ENCODE assay signal across 22 cellular contexts in the genomic region with DNA sequence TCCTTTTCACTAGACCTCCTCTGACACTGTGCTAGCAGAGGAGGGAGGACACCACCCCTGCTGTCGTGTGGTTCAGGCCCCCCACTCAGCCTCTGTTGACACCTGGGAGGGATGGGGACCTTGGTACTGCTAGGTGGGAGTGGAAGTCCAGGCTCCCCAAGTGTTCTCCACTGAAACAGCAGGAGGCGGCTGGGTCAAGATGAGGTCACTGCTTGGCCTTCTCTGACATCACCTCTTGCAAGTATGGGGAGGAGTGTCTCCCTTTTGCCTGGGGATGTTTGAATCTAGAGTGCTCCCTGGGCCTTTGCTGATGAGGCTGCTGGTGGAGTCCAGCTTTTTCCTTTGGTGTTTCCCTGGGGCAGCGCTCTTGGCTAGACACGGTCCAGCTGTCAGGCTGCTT.
A peak's percentile ranks its signal among the peaks of the same experiment; 100 is the strongest.
DNase-seq lines count a peak whose midpoint lies in the region; ATAC-seq, FAIRE-seq and TF ChIP-seq lines count a peak whose summit lies in the region.
"Had no signal": no experiment of that assay in that cellular context is flagged by ENCODE, and none has a peak within 500 bp of the region (broad histone marks: within the 10 kb centered on the region; RNA-seq: fewer than 3 reads in every experiment).

No MANE protein-coding gene starts in this region.

- H3K18ac ChIP-seq in mesendoderm (ENCODE audit: low read length), result no peak overlapping the region

- no peaks in the 10 kb centered on the region for H3K9me3 ChIP-seq in K562 (replicated peaks; ENCODE audit: control insufficient read depth, insufficient read depth, low read depth, low read length)
- H3K9me3 ChIP-seq in upper lobe of right lung, result no peaks in the 10 kb centered on the region
- no peaks in the 10 kb centered on the region for H3K9me3 ChIP-seq in smooth muscle cell (replicated peaks; ENCODE audit: low read depth)
- H3K9me3 ChIP-seq: A549; BLaER1 treated with 17β-estradiol and CSF1 and Interleukin-3, amounts not matched to agents 10 nM and 100 nM; Caco-2 had no signal

- no peak overlapping the region for H2BK15ac ChIP-seq in mesendoderm (replicated peaks; ENCODE audit: low read depth)

- H2AFZ ChIP-seq in K562 (ENCODE audit: low read depth, low read length), result no peak overlapping the region
- no peak overlapping the region for H2AFZ ChIP-seq in smooth muscle cell (ENCODE audit: low read depth)

- no peak overlapping the region for H3K56ac ChIP-seq in mesendoderm (ENCODE audit: low read length)

- no peak for TF ChIP-seq EP300 in K562 (IDR thresholded peaks at IDR 0.05; ENCODE audit: low read length)

- H3K79me1 ChIP-seq in mesendoderm (ENCODE audit: low read length), result no peaks in the 10 kb centered on the region

- in situ Hi-C loops in K562 (cut with MboI), result no loop called here

- POLR2A ChIA-PET in K562 (lab: Yijun Ruan, JAX), result no interaction called here

- DNase-seq in ELF-1 (ENCODE audit: low read depth, low spot score) (peak; percentile 25), K562 (ENCODE audit: extremely low read depth in 1 of 4, low spot score in 3 of 4) (peak in 1 of 4 experiments; percentile 6), mesendoderm (peak; percentile 56), upper lobe of right lung (peak; percentile 29), smooth muscle cell (lab: John Stamatoyannopoulos, UW; ENCODE audit: unreplicated experiment) (no peak)
- DNase-seq in stimulated activated CD4-positive, alpha-beta T cell treated with anti-CD3 and anti-CD28 coated beads, Interleukin-2, amount 100 ng/mL, for 48 hours, result no peak
- no peak for DNase-seq in activated T-cell treated with anti-CD3 and anti-CD28 coated beads, Interleukin-2, amount 50 U/mL, for 1 hour
- DNase-seq: AML-193; Caco-2; Calu3; CD4-positive, alpha-beta T cell; CD8-positive, alpha-beta T cell; DMS79 treated with DMSO at 0.1 percent for 48 hours; GDM1 had no signal

- H4K8ac ChIP-seq in mesendoderm (ENCODE audit: low read depth, low read length), result no peak overlapping the region

- H3K9me1 ChIP-seq in K562 (ENCODE audit: control insufficient read depth, insufficient read depth, low read length), result no peaks in the 10 kb centered on the region

- no peak overlapping the region for H2AK5ac ChIP-seq in mesendoderm (ENCODE audit: low read length)

- intact Hi-C loops in K562 (cut with micrococcal nuclease) (no loop called here), upper lobe of right lung (cut with DNase I) (no loop called here)

- H3K27me3 ChIP-seq in K562 (ENCODE audit: control insufficient read depth in 2 of 2, insufficient read depth in 2 of 2, low read length in 2 of 2) (no peaks in the 10 kb centered on the region; a peak in 1 of 5 replicates), mesendoderm (ENCODE audit: insufficient read depth, low read length, poor library complexity) (no peaks in the 10 kb centered on the region), upper lobe of right lung (no peaks in the 10 kb centered on the region), smooth muscle cell (ENCODE audit: low read depth) (no peaks in the 10 kb centered on the region)
- H3K27me3 ChIP-seq: BLaER1 treated with 17β-estradiol and CSF1 and Interleukin-3, amounts not matched to agents 10 nM and 100 nM had no signal

- H3K4me3 ChIP-seq in K562 (no peak overlapping the region), mesendoderm (ENCODE audit: low read length) (no peak overlapping the region), upper lobe of right lung (no peak overlapping the region), smooth muscle cell (no peak overlapping the region)
- H3K4me3 ChIP-seq: A549; BLaER1 treated with 17β-estradiol and CSF1 and Interleukin-3, amounts not matched to agents 10 nM and 100 nM; GM12878 had no signal

- H3K4me1 ChIP-seq in K562 (replicated peaks in 1 of 2; ENCODE audit: control insufficient read depth in 2 of 2, insufficient read depth in 2 of 2, low read length in 2 of 2) (no peaks in the 10 kb centered on the region; a peak in 1 of 5 replicates), mesendoderm (ENCODE audit: control insufficient read depth, low read depth, low read length) (no peaks in the 10 kb centered on the region), upper lobe of right lung (no peaks in the 10 kb centered on the region), smooth muscle cell (ENCODE audit: low read depth) (no peaks in the 10 kb centered on the region)
- H3K4me1 ChIP-seq: A549; BLaER1 treated with 17β-estradiol and CSF1 and Interleukin-3, amounts not matched to agents 10 nM and 100 nM; Caco-2 had no signal

- FAIRE-seq in K562 (lab: Jason Lieb, UNC), result no peak
- FAIRE-seq: D721Med, GM12878, GM12892, GM18507 had no signal

- CTCF ChIA-PET in K562 (lab: Yijun Ruan, JAX; ENCODE audit: low intra/inter-chr PET ratio), result no interaction called here

- no peak overlapping the region for H2BK5ac ChIP-seq in mesendoderm (ENCODE audit: low read length)

- no peak overlapping the region for H2BK120ac ChIP-seq in mesendoderm (ENCODE audit: low read depth, low read length)

- H3K36me3 ChIP-seq in K562 (ENCODE audit: control insufficient read depth, insufficient read depth, low read length), result no peaks in the 10 kb centered on the region
- H3K36me3 ChIP-seq in mesendoderm (ENCODE audit: control insufficient read depth, insufficient read depth, low read length), result no peaks in the 10 kb centered on the region
- H3K36me3 ChIP-seq in upper lobe of right lung, result no peaks in the 10 kb centered on the region
- no peaks in the 10 kb centered on the region for H3K36me3 ChIP-seq in smooth muscle cell (ENCODE audit: low read depth)
- H3K36me3 ChIP-seq: BLaER1 treated with 17β-estradiol and CSF1 and Interleukin-3, amounts not matched to agents 10 nM and 100 nM had no signal

- no peaks in the 10 kb centered on the region for H4K20me1 ChIP-seq in K562 (replicated peaks; ENCODE audit: control insufficient read depth, insufficient read depth, low read length)
- H4K20me1 ChIP-seq in smooth muscle cell (ENCODE audit: low read depth), result no peaks in the 10 kb centered on the region
- H4K20me1 ChIP-seq: BLaER1 treated with 17β-estradiol and CSF1 and Interleukin-3, amounts not matched to agents 10 nM and 100 nM had no signal

- WGBS in K562 (ENCODE audit: insufficient coverage, low coverage, missing lambda C conversion rate), result 0% methylated on average over 3 of the region's 4 CpGs
- WGBS in mesendoderm (ENCODE audit: extremely low coverage, insufficient coverage, low lambda C conversion rate), result no CpG with 5 or more reads among the region's 4 CpGs
- 87% methylated on average over 4 of the region's 4 CpGs for WGBS in smooth muscle cell (ENCODE audit: low lambda C conversion rate)

- ATAC-seq in K562 (peak; percentile 41; the same call in 1 of the 3 replicates), upper lobe of right lung (no peak)
- ATAC-seq: A549; CD8-positive, alpha-beta T cell; GM12878 had no signal

- BruUV-seq in K562 (replicated peaks; lab: Mats Ljungman, UMichigan), result no TSS peak

- H3K9ac ChIP-seq in K562 (ENCODE audit: insufficient read depth in 1 of 2, low read depth in 2 of 2, low read length in 2 of 2) (no peak overlapping the region), mesendoderm (ENCODE audit: low read length) (no peak overlapping the region), smooth muscle cell (ENCODE audit: low read depth) (no peak overlapping the region)
- H3K9ac ChIP-seq: BLaER1 treated with 17β-estradiol and CSF1 and Interleukin-3, amounts not matched to agents 10 nM and 100 nM had no signal

- no peak for TF ChIP-seq POLR2A in K562 (conservative IDR thresholded peaks at IDR 0.05)

- TF ChIP-seq CTCF in K562 (IDR thresholded peaks at IDR 0.05 in 2 of 3, conservative IDR thresholded peaks at IDR 0.05 in 1 of 3; ENCODE audit: insufficient read depth in 2 of 3, low read depth in 1 of 3, low read length in 3 of 3), result no peak
- no peak for TF ChIP-seq CTCF in upper lobe of right lung (IDR thresholded peaks at IDR 0.05)
- TF ChIP-seq CTCF in smooth muscle cell (IDR thresholded peaks at IDR 0.05; ENCODE audit: borderline replicate concordance, insufficient read depth, poor library complexity, severe bottlenecking), result no peak

- H3K4me2 ChIP-seq in K562 (ENCODE audit: insufficient read depth, low read length) (no peak overlapping the region), mesendoderm (ENCODE audit: low read length) (no peak overlapping the region), smooth muscle cell (no peak overlapping the region)
- H3K4me2 ChIP-seq: A549; BLaER1 treated with 17β-estradiol and CSF1 and Interleukin-3, amounts not matched to agents 10 nM and 100 nM had no signal

- H3F3A ChIP-seq in smooth muscle cell (ENCODE audit: low read depth), result no peaks in the 10 kb centered on the region

- no peak overlapping the region for H4K5ac ChIP-seq in mesendoderm (ENCODE audit: low read length)

- H3K27ac ChIP-seq in K562 (ENCODE audit: extremely low read depth, low read depth, low read length) (no peak overlapping the region), mesendoderm (ENCODE audit: low read depth, low read length) (no peak overlapping the region), upper lobe of right lung (no peak overlapping the region), smooth muscle cell (ENCODE audit: low read depth) (no peak overlapping the region)
- H3K27ac ChIP-seq: 22Rv1; A549; BLaER1 treated with 17β-estradiol and CSF1 and Interleukin-3, amounts not matched to agents 10 nM and 100 nM; C4-2B had no signal

- H3K4ac ChIP-seq in mesendoderm (ENCODE audit: low read depth, low read length), result no peak overlapping the region

- no peak overlapping the region for H3K23ac ChIP-seq in mesendoderm (ENCODE audit: low read length)

- TF ChIP-seq RAD21 in K562 (CRISPR knock-in tag; conservative IDR thresholded peaks at IDR 0.05 in 1 of 2, IDR thresholded peaks at IDR 0.05 in 1 of 2), result no peak

- H3K79me2 ChIP-seq in K562 (ENCODE audit: control insufficient read depth, insufficient read depth, low read length), result no peaks in the 10 kb centered on the region
- no peaks in the 10 kb centered on the region for H3K79me2 ChIP-seq in mesendoderm (ENCODE audit: control insufficient read depth, insufficient read depth, low read length)
- no peaks in the 10 kb centered on the region for H3K79me2 ChIP-seq in smooth muscle cell (ENCODE audit: low read depth)

TF ChIP-seq in K562, 482 proteins besides CTCF, POLR2A, EP300 and RAD21 (continues in another document):
- TF ChIP-seq CREM (IDR thresholded peaks at IDR 0.05; ENCODE audit: low read depth) (0 out of 2 replicates have a peak, but pooled peaks have one; percentile 9), JUND (IDR thresholded peaks at IDR 0.05; ENCODE audit: borderline replicate concordance, low read depth, low read length) (no peak), JUND (tag; IDR thresholded peaks at IDR 0.05; ENCODE audit: borderline replicate concordance, low read depth, low read length) (peak; percentile 33; the same call in 1 of the 3 replicates), BACH1 (tag; IDR thresholded peaks at IDR 0.05) (no peak), ATF7 (IDR thresholded peaks at IDR 0.05) (0 out of 2 replicates have a peak, but pooled peaks have one; percentile 29), C11orf30 (IDR thresholded peaks at IDR 0.05; ENCODE audit: low read depth) (no peak)

Comparison
In these comparisons a context has a peak if more than half of its experiments do, and no peak if none do; other contexts are left out.
1. DNase-seq: peak in ELF-1 (single experiment), mesendoderm (single experiment) and upper lobe of right lung (single experiment); none in stimulated activated CD4-positive, alpha-beta T cell treated with anti-CD3 and anti-CD28 coated beads, Interleukin-2, amount 100 ng/mL, for 48 hours (0 of 2), smooth muscle cell (single experiment) and activated T-cell treated with anti-CD3 and anti-CD28 coated beads, Interleukin-2, amount 50 U/mL, for 1 hour (single experiment).